Comparison of ENCODE assay signal across 1 cellular context in the genomic region with DNA sequence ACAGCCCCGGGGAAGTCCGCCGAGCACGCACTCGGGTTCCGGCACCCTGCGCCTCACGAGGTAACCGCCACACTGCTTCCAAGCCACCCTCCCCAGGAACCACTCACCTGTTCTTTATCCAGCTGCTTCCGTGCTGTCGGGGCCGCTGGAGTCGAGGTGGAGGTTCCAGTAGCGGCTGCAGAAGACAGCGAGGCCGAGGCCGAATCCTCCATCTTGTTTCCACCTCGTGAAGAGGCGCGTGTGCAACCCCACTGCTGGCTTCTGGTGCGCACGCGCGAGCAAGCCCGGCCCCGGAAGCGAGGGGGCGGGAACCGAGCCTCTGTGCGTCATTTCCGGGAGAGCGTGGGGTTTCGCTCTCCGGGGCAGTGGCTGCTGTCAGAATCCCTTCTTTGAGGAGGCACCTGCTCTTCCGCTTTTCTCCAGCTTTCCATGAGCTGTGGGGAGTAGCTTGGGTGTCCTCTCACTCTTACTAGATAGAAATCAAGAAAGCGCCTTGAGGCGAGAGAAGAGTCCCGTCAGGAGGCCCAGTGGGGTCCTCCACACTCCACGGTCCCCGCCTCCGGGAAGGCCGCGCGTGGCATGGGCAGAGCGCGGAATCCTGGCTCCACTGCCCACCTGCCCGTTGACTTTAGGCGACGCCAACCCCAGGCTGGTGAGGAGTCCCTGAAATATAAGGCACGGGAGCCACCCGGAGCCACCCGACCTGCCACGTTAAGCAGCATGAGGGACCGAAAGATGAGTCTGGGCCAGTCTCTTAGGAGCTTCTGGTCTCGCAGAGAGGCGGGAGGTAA.
A peak's percentile ranks its signal among the peaks of the same experiment; 100 is the strongest.
TF ChIP-seq lines count a peak whose summit lies in the region.

A gene (minus strand): TSS at position 242 of the 791 bp plus-strand sequence. CDS start 30 bp downstream, at position 212.

TF ChIP-seq in HepG2, 621 proteins besides CTCF, POLR2A, EP300 and RAD21 (continued from another document and continues in another):
- TF ChIP-seq, protein P1, sequence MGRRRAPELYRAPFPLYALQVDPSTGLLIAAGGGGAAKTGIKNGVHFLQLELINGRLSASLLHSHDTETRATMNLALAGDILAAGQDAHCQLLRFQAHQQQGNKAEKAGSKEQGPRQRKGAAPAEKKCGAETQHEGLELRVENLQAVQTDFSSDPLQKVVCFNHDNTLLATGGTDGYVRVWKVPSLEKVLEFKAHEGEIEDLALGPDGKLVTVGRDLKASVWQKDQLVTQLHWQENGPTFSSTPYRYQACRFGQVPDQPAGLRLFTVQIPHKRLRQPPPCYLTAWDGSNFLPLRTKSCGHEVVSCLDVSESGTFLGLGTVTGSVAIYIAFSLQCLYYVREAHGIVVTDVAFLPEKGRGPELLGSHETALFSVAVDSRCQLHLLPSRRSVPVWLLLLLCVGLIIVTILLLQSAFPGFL (CRISPR knock-in tag; IDR thresholded peaks at IDR 0.05) = 0 out of 2 replicates have a peak, but pooled peaks have one; percentile 12
- TF ChIP-seq, protein P2, sequence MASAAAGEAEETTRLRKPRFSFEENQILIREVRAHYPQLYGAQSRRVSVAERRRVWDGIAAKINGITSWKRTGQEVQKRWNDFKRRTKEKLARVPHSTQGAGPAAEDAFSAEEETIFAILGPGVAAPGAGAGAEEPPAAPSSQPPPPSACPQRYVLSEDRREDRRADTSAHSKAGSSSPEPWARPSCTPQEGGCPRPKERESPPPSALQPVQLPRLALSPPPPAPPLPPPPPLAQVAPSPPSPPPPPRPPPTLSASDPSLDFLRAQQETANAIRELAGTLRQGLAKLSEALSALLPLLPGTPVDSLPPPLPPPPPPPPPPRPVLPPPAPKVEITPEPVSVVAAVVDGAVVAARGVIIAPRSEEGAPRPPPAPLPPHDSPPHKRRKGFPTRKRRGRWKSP (CRISPR knock-in tag; IDR thresholded peaks at IDR 0.05) = peak; percentile 64; the same call in 1 of the 2 replicates
- TF ChIP-seq JUNB (CRISPR knock-in tag; IDR thresholded peaks at IDR 0.05; ENCODE audit: borderline replicate concordance) (no peak), ZNF549 (CRISPR knock-in tag; IDR thresholded peaks at IDR 0.05) (no peak), ARNT (IDR thresholded peaks at IDR 0.05) (no peak), MBNL3 (CRISPR knock-in tag; conservative IDR thresholded peaks at IDR 0.05) (no peak), ZNF562 (CRISPR knock-in tag; IDR thresholded peaks at IDR 0.05; ENCODE audit: borderline replicate concordance) (no peak), LCORL (IDR thresholded peaks at IDR 0.05) (no peak), LCORL (CRISPR knock-in tag; IDR thresholded peaks at IDR 0.05) (peak; percentile 77; the same call in 1 of the 2 replicates), ZSCAN31 (CRISPR knock-in tag; IDR thresholded peaks at IDR 0.05; ENCODE audit: low read depth) (peak; percentile 90), ZNF781 (CRISPR knock-in tag; IDR thresholded peaks at IDR 0.05; ENCODE audit: borderline replicate concordance, not compliant biosample characterization) (peak; percentile 81), ZNF232 (CRISPR knock-in tag; IDR thresholded peaks at IDR 0.05; ENCODE audit: borderline replicate concordance) (peak; percentile 45; the same call in 1 of the 2 replicates), ZNF550 (CRISPR knock-in tag; IDR thresholded peaks at IDR 0.05; ENCODE audit: borderline replicate concordance) (no peak; the same call in 1 of the 2 replicates), ZNF775 (CRISPR knock-in tag; IDR thresholded peaks at IDR 0.05; ENCODE audit: borderline replicate concordance) (no peak; the same call in 1 of the 2 replicates), SMAD1 (CRISPR knock-in tag; IDR thresholded peaks at IDR 0.05; ENCODE audit: borderline replicate concordance, low read depth) (peak; percentile 58; the same call in 1 of the 2 replicates), ZNF530 (CRISPR knock-in tag; IDR thresholded peaks at IDR 0.05; ENCODE audit: low read depth) (no peak), ZNF326 (CRISPR knock-in tag; IDR thresholded peaks at IDR 0.05; ENCODE audit: borderline replicate concordance) (no peak), SCMH1 (CRISPR knock-in tag; IDR thresholded peaks at IDR 0.05; ENCODE audit: borderline replicate concordance) (no peak), NBN (conservative IDR thresholded peaks at IDR 0.05) (no peak), ERF (CRISPR knock-in tag; IDR thresholded peaks at IDR 0.05) (peak; percentile 97), ZC3H13 (CRISPR knock-in tag; IDR thresholded peaks at IDR 0.05) (peak; percentile 84), TRIM24 (CRISPR knock-in tag; IDR thresholded peaks at IDR 0.05) (no peak), MYNN (CRISPR knock-in tag; IDR thresholded peaks at IDR 0.05; ENCODE audit: low read depth) (peak; percentile 79), ZNF460 (CRISPR knock-in tag; IDR thresholded peaks at IDR 0.05; ENCODE audit: borderline replicate concordance) (no peak), ZNF30 (CRISPR knock-in tag; IDR thresholded peaks at IDR 0.05) (no peak), SIX4 (CRISPR knock-in tag; IDR thresholded peaks at IDR 0.05) (peak; percentile 66), DR1 (CRISPR knock-in tag; IDR thresholded peaks at IDR 0.05) (peak; percentile 83), STAT5B (CRISPR knock-in tag; IDR thresholded peaks at IDR 0.05) (peak; percentile 71; the same call in 1 of the 2 replicates), NFRKB (IDR thresholded peaks at IDR 0.05) (peak; percentile 91), RAD51 (IDR thresholded peaks at IDR 0.05; ENCODE audit: borderline replicate concordance) (no peak), SMAD3 (CRISPR knock-in tag; IDR thresholded peaks at IDR 0.05) (peak; percentile 88), ZNF496 (CRISPR knock-in tag; IDR thresholded peaks at IDR 0.05; ENCODE audit: insufficient replicate concordance) (no peak), CENPX (CRISPR knock-in tag; IDR thresholded peaks at IDR 0.05) (no peak), TCF7L2 (IDR thresholded peaks at IDR 0.05; ENCODE audit: low read depth, low read length) (no peak), ZMYM2 (CRISPR knock-in tag; IDR thresholded peaks at IDR 0.05) (no peak; the same call in 1 of the 2 replicates), THYN1 (CRISPR knock-in tag; IDR thresholded peaks at IDR 0.05; ENCODE audit: borderline replicate concordance, low read depth) (no peak; the same call in 1 of the 2 replicates), GFI1 (CRISPR knock-in tag; IDR thresholded peaks at IDR 0.05; ENCODE audit: borderline replicate concordance) (peak; percentile 75; the same call in 1 of the 2 replicates), CC2D1A (CRISPR knock-in tag; IDR thresholded peaks at IDR 0.05) (peak; percentile 90), PAF1 (CRISPR knock-in tag; IDR thresholded peaks at IDR 0.05) (no peak), RCOR2 (CRISPR knock-in tag; IDR thresholded peaks at IDR 0.05) (no peak), ZNF556 (CRISPR knock-in tag; IDR thresholded peaks at IDR 0.05; ENCODE audit: borderline replicate concordance) (peak; percentile 98), DNMT1 (CRISPR knock-in tag; IDR thresholded peaks at IDR 0.05) (peak; percentile 68; the same call in 1 of the 2 replicates), ZNF33A (CRISPR knock-in tag; IDR thresholded peaks at IDR 0.05; ENCODE audit: borderline replicate concordance) (no peak)
- TF ChIP-seq, protein P3, sequence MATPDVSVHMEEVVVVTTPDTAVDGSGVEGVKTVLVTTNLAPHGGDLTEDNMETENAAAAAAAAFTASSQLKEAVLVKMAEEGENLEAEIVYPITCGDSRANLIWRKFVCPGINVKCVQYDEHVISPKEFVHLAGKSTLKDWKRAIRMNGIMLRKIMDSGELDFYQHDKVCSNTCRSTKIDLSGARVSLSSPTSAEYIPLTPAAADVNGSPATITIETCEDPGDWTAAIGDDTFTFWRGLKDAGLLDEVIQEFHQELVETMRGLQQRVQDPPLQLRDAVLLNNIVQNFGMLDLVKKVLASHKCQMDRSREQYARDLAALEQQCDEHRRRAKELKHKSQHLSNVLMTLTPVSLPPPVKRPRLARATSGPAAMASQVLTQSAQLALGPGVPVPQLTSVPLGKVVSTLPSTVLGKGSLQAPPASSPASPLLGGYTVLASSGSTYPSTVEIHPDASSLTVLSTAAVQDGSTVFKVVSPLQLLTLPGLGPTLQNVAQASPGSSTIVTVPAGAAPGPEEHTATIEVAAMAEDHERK (CRISPR knock-in tag; IDR thresholded peaks at IDR 0.05; ENCODE audit: low read depth) = 0 out of 2 replicates have a peak, but pooled peaks have one; percentile 36
- TF ChIP-seq, protein P4, sequence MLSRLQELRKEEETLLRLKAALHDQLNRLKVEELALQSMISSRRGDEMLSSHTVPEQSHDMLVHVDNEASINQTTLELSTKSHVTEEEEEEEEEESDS (CRISPR knock-in tag; IDR thresholded peaks at IDR 0.05; ENCODE audit: borderline replicate concordance) = peak; percentile 75
- TF ChIP-seq, protein P5, sequence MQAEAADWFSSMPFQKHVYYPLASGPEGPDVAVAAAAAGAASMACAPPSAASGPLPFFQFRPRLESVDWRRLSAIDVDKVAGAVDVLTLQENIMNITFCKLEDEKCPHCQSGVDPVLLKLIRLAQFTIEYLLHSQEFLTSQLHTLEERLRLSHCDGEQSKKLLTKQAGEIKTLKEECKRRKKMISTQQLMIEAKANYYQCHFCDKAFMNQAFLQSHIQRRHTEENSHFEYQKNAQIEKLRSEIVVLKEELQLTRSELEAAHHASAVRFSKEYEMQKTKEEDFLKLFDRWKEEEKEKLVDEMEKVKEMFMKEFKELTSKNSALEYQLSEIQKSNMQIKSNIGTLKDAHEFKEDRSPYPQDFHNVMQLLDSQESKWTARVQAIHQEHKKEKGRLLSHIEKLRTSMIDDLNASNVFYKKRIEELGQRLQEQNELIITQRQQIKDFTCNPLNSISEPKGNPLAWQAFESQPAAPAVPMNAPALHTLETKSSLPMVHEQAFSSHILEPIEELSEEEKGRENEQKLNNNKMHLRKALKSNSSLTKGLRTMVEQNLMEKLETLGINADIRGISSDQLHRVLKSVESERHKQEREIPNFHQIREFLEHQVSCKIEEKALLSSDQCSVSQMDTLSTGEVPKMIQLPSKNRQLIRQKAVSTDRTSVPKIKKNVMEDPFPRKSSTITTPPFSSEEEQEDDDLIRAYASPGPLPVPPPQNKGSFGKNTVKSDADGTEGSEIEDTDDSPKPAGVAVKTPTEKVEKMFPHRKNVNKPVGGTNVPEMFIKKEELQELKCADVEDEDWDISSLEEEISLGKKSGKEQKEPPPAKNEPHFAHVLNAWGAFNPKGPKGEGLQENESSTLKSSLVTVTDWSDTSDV (CRISPR knock-in tag; IDR thresholded peaks at IDR 0.05) = no peak; the same call in 1 of the 2 replicates
- TF ChIP-seq, protein P6, sequence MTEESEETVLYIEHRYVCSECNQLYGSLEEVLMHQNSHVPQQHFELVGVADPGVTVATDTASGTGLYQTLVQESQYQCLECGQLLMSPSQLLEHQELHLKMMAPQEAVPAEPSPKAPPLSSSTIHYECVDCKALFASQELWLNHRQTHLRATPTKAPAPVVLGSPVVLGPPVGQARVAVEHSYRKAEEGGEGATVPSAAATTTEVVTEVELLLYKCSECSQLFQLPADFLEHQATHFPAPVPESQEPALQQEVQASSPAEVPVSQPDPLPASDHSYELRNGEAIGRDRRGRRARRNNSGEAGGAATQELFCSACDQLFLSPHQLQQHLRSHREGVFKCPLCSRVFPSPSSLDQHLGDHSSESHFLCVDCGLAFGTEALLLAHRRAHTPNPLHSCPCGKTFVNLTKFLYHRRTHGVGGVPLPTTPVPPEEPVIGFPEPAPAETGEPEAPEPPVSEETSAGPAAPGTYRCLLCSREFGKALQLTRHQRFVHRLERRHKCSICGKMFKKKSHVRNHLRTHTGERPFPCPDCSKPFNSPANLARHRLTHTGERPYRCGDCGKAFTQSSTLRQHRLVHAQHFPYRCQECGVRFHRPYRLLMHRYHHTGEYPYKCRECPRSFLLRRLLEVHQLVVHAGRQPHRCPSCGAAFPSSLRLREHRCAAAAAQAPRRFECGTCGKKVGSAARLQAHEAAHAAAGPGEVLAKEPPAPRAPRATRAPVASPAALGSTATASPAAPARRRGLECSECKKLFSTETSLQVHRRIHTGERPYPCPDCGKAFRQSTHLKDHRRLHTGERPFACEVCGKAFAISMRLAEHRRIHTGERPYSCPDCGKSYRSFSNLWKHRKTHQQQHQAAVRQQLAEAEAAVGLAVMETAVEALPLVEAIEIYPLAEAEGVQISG (CRISPR knock-in tag; IDR thresholded peaks at IDR 0.05) = peak; percentile 94
- TF ChIP-seq, protein P7, sequence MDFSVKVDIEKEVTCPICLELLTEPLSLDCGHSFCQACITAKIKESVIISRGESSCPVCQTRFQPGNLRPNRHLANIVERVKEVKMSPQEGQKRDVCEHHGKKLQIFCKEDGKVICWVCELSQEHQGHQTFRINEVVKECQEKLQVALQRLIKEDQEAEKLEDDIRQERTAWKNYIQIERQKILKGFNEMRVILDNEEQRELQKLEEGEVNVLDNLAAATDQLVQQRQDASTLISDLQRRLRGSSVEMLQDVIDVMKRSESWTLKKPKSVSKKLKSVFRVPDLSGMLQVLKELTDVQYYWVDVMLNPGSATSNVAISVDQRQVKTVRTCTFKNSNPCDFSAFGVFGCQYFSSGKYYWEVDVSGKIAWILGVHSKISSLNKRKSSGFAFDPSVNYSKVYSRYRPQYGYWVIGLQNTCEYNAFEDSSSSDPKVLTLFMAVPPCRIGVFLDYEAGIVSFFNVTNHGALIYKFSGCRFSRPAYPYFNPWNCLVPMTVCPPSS (IDR thresholded peaks at IDR 0.05) = no peak
- TF ChIP-seq, protein P8, sequence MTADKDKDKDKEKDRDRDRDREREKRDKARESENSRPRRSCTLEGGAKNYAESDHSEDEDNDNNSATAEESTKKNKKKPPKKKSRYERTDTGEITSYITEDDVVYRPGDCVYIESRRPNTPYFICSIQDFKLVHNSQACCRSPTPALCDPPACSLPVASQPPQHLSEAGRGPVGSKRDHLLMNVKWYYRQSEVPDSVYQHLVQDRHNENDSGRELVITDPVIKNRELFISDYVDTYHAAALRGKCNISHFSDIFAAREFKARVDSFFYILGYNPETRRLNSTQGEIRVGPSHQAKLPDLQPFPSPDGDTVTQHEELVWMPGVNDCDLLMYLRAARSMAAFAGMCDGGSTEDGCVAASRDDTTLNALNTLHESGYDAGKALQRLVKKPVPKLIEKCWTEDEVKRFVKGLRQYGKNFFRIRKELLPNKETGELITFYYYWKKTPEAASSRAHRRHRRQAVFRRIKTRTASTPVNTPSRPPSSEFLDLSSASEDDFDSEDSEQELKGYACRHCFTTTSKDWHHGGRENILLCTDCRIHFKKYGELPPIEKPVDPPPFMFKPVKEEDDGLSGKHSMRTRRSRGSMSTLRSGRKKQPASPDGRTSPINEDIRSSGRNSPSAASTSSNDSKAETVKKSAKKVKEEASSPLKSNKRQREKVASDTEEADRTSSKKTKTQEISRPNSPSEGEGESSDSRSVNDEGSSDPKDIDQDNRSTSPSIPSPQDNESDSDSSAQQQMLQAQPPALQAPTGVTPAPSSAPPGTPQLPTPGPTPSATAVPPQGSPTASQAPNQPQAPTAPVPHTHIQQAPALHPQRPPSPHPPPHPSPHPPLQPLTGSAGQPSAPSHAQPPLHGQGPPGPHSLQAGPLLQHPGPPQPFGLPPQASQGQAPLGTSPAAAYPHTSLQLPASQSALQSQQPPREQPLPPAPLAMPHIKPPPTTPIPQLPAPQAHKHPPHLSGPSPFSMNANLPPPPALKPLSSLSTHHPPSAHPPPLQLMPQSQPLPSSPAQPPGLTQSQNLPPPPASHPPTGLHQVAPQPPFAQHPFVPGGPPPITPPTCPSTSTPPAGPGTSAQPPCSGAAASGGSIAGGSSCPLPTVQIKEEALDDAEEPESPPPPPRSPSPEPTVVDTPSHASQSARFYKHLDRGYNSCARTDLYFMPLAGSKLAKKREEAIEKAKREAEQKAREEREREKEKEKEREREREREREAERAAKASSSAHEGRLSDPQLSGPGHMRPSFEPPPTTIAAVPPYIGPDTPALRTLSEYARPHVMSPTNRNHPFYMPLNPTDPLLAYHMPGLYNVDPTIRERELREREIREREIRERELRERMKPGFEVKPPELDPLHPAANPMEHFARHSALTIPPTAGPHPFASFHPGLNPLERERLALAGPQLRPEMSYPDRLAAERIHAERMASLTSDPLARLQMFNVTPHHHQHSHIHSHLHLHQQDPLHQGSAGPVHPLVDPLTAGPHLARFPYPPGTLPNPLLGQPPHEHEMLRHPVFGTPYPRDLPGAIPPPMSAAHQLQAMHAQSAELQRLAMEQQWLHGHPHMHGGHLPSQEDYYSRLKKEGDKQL (CRISPR knock-in tag; IDR thresholded peaks at IDR 0.05; ENCODE audit: low read depth) = no peak
